ENCODE assay signal across 1 cellular context in genomic region chr14:22532345-22533056, GRCh38.
TF ChIP-seq lines count a peak whose summit lies in the region.

No MANE protein-coding gene starts in this region.

TF ChIP-seq in GM12878, 131 proteins besides CTCF, POLR2A, EP300 and RAD21 (continued from another document):
- no peak for TF ChIP-seq IRF3 (IDR thresholded peaks at IDR 0.05)
